11 cellular contexts compared by ENCODE assay signal in the genomic region with DNA sequence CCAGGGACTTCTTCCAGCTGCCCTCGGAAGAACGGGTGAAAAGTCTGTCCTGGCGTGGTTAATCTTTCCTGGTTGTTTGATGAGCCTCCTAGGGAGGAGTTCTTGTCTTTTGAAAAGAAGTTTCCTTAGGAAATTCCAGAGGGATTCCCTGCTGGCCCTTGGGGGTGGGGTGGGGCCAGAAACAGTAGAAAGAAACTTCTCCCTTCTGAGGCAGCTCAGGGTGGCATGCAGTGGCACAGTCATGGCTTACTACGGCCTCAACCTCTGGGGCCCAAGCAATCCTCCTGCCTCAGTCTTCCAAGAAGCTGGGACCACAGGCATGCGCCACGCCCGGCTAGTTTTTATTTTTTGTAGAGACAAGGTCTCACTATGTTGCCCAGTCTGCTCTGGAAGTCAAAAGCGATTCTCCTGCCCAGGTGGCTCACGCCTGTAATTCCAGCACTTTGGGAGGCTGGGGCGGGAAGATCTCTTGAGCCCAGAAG. TPM values are rescaled to one million over a fixed set of nuclear protein-coding genes. Genes with fewer than 3 reads are reported as not detected.
A peak's percentile ranks its signal among the peaks of the same experiment; 100 is the strongest.
DNase-seq lines count a peak whose midpoint lies in the region; ATAC-seq and TF ChIP-seq lines count a peak whose summit lies in the region.
"Had no signal": no experiment of that assay in that cellular context is flagged by ENCODE, and none has a peak within 500 bp of the region (broad histone marks: within the 10 kb centered on the region; RNA-seq: fewer than 3 reads in every experiment).

No MANE protein-coding gene starts in this region.

- peak overlapping the region in 6 of 8 donors; percentile 94 to 99 (median 96) for H3K27ac ChIP-seq in spleen

- 76 to 92% (median 83%) methylated on average over 10 of the region's 10 CpGs for WGBS in spleen, 5 donors

- intact Hi-C loops in activated CD4-positive, alpha-beta memory T cell treated with anti-CD3 and anti-CD28 coated beads for 36 hours (cut with micrococcal nuclease): no loop called here
- intact Hi-C loops in spleen (cut with DNase I; ENCODE audit: low total_unique reads): no loop called here
- intact Hi-C loops in sciatic nerve (cut with DNase I): no loop called here

- H3K9me3 ChIP-seq in spleen: peaks cover 0 to 53% (median 29%) of the 10 kb centered on the region in 8 donors

- H3K36me3 Mint-ChIP-seq in T-helper 1 cell treated with Interleukin-12 subunit alpha and Interleukin-12 subunit beta and Interleukin-4 antibody, amounts not matched to agents 30 μg/mL and 1 μg/mL, for 36 hours (ENCODE audit: low read depth): peaks cover 55% of the 10 kb centered on the region
- peaks cover 54% of the 10 kb centered on the region for H3K36me3 Mint-ChIP-seq in activated CD4-positive, alpha-beta memory T cell treated with anti-CD3 and anti-CD28 coated beads for 36 hours
- no peaks in the 10 kb centered on the region for H3K36me3 Mint-ChIP-seq in glutamatergic neuron (ENCODE audit: unreplicated experiment)

- POLR2A ChIA-PET in activated CD4-positive, alpha-beta memory T cell treated with anti-CD3 and anti-CD28 coated beads for 36 hours (lab: Charles Lee): interaction anchor here (2.2 to 3.2 kb wide), 3 partner anchors 62 to 203 kb away, joined by 10 to 18 read pairs (median 15); partner anchors contain the start of genes ZNF14 and ZNF506

- H3K9me3 Mint-ChIP-seq in T-helper 1 cell treated with Interleukin-12 subunit alpha and Interleukin-12 subunit beta and Interleukin-4 antibody, amounts not matched to agents 30 μg/mL and 1 μg/mL, for 36 hours: peaks cover 35% of the 10 kb centered on the region
- H3K9me3 Mint-ChIP-seq in activated CD4-positive, alpha-beta memory T cell treated with anti-CD3 and anti-CD28 coated beads for 36 hours: peaks cover 18% of the 10 kb centered on the region
- H3K9me3 Mint-ChIP-seq in glutamatergic neuron (ENCODE audit: unreplicated experiment): peaks cover 4% of the 10 kb centered on the region

- DNase-seq in T-helper 1 cell (no peak), glutamatergic neuron (no peak), spleen (no peak), SIG-M5 (lab: John Stamatoyannopoulos, UW) (no peak), sciatic nerve (ENCODE audit: low spot score) (no peak)
- DNase-seq in activated CD4-positive, alpha-beta memory T cell treated with anti-CD3 and anti-CD28 coated beads for 36 hours: no peak
- DNase-seq: 8988T had no signal

- no peak for TF ChIP-seq POLR2A in spleen (IDR thresholded peaks at IDR 0.05)

- H3K4me3 ChIP-seq in spleen: peak overlapping the region; percentile 70 to 95 (median 86)

- H3K27me3 ChIP-seq in spleen (replicated peaks in 1 of 7): no peaks in the 10 kb centered on the region

- CTCF ChIA-PET in activated CD4-positive, alpha-beta memory T cell treated with anti-CD3 and anti-CD28 coated beads for 36 hours (lab: Charles Lee): interaction anchor here (0.6 kb wide), 1 partner anchor 42 kb away, joined by 3 read pairs; no protein-coding TSS in a partner anchor

- H3K4me1 ChIP-seq in spleen: peaks cover 5 to 65% (median 34%) of the 10 kb centered on the region in 6 donors

- peak overlapping the region; percentile 81 for H3K4me3 Mint-ChIP-seq in T-helper 1 cell treated with Interleukin-12 subunit alpha and Interleukin-12 subunit beta and Interleukin-4 antibody, amounts not matched to agents 30 μg/mL and 1 μg/mL, for 36 hours
- H3K4me3 Mint-ChIP-seq in activated CD4-positive, alpha-beta memory T cell treated with anti-CD3 and anti-CD28 coated beads for 36 hours: peak overlapping the region; percentile 82
- peak overlapping the region; percentile 74 for H3K4me3 Mint-ChIP-seq in glutamatergic neuron (ENCODE audit: unreplicated experiment)

- H3K27me3 Mint-ChIP-seq in T-helper 1 cell treated with Interleukin-12 subunit alpha and Interleukin-12 subunit beta and Interleukin-4 antibody, amounts not matched to agents 30 μg/mL and 1 μg/mL, for 36 hours (ENCODE audit: low read depth): no peaks in the 10 kb centered on the region
- no peaks in the 10 kb centered on the region for H3K27me3 Mint-ChIP-seq in activated CD4-positive, alpha-beta memory T cell treated with anti-CD3 and anti-CD28 coated beads for 36 hours
- peaks cover 2% of the 10 kb centered on the region for H3K27me3 Mint-ChIP-seq in glutamatergic neuron (ENCODE audit: unreplicated experiment)

- ATAC-seq in HG03039 (IDR thresholded peaks at IDR 0.05; ENCODE audit: unreplicated experiment): no peak
- no peak for ATAC-seq in sciatic nerve

- TF ChIP-seq CTCF in glutamatergic neuron (IDR thresholded peaks at IDR 0.05; ENCODE audit: partially characterized antibody, unreplicated experiment) (no peak), spleen (IDR thresholded peaks at IDR 0.05 in 8 of 11, conservative IDR thresholded peaks at IDR 0.05 in 3 of 11) (no peak)

- H3K27ac Mint-ChIP-seq in T-helper 1 cell treated with Interleukin-12 subunit alpha and Interleukin-12 subunit beta and Interleukin-4 antibody, amounts not matched to agents 30 μg/mL and 1 μg/mL, for 36 hours: peak overlapping the region; percentile 85
- H3K27ac Mint-ChIP-seq in activated CD4-positive, alpha-beta memory T cell treated with anti-CD3 and anti-CD28 coated beads for 36 hours: peak overlapping the region; percentile 96
- peak overlapping the region; percentile 52 for H3K27ac Mint-ChIP-seq in glutamatergic neuron (ENCODE audit: unreplicated experiment)

- peaks cover 7 to 52% (median 28%) of the 10 kb centered on the region in 6 donors for H3K36me3 ChIP-seq in spleen

- peaks cover 12% of the 10 kb centered on the region for H3K4me1 Mint-ChIP-seq in T-helper 1 cell treated with Interleukin-12 subunit alpha and Interleukin-12 subunit beta and Interleukin-4 antibody, amounts not matched to agents 30 μg/mL and 1 μg/mL, for 36 hours (ENCODE audit: low read depth)
- H3K4me1 Mint-ChIP-seq in activated CD4-positive, alpha-beta memory T cell treated with anti-CD3 and anti-CD28 coated beads for 36 hours (ENCODE audit: low read depth): peaks cover 40% of the 10 kb centered on the region
- H3K4me1 Mint-ChIP-seq in glutamatergic neuron (ENCODE audit: low read depth, unreplicated experiment): peaks cover 5% of the 10 kb centered on the region

RNA-seq across cellular contexts. Expression of gene ZNF101, which starts 1.5 kb away (rescaled TPM):
- 10 to 100 TPM; 76.0 to 77.0 TPM for total RNA-seq in activated CD4-positive, alpha-beta memory T cell treated with anti-CD3 and anti-CD28 coated beads for 36 hours
- total RNA-seq in glutamatergic neuron (ENCODE audit: unreplicated experiment) (8.0 TPM), spleen (10 to 100 TPM; 29.6 to 58.3 (median 41.1) TPM), sciatic nerve (9.3 TPM)
- 10 to 100 TPM; 29.8 to 51.9 (median 46.3) TPM for polyA plus RNA-seq in spleen

RNA-seq across cellular contexts. Expression of gene ATP13A1, which starts 6.6 kb away (rescaled TPM):
- 10 to 100 TPM; 66.6 to 69.2 TPM for total RNA-seq in activated CD4-positive, alpha-beta memory T cell treated with anti-CD3 and anti-CD28 coated beads for 36 hours
- 92.7 TPM for total RNA-seq in glutamatergic neuron (ENCODE audit: unreplicated experiment)
- total RNA-seq in spleen: 100 to 1,000 TPM in 5 of 7 donors, 10 to 100 TPM in 2; 88.4 to 301 (median 113) TPM
- 10 to 100 TPM; 39.7 to 95.3 (median 91.6) TPM for polyA plus RNA-seq in spleen
- total RNA-seq in sciatic nerve: 53.3 TPM

RNA-seq across cellular contexts. Expression of gene GMIP, which starts 26.7 kb away (rescaled TPM):
- 10 to 100 TPM; 78.6 to 79.4 TPM for total RNA-seq in activated CD4-positive, alpha-beta memory T cell treated with anti-CD3 and anti-CD28 coated beads for 36 hours
- total RNA-seq in glutamatergic neuron (ENCODE audit: unreplicated experiment) (204 TPM), spleen (100 to 1,000 TPM in 2 of 7 donors, 10 to 100 TPM in 5; 59.9 to 141 (median 96.9) TPM), sciatic nerve (16.2 TPM)
- 10 to 100 TPM; 26.7 to 60.5 (median 31.9) TPM for polyA plus RNA-seq in spleen

RNA-seq across cellular contexts. Expression of gene LPAR2, which starts 42.1 kb away (rescaled TPM):
- total RNA-seq in activated CD4-positive, alpha-beta memory T cell treated with anti-CD3 and anti-CD28 coated beads for 36 hours: 10 to 100 TPM; 32.5 to 33.1 TPM
- total RNA-seq in glutamatergic neuron (ENCODE audit: unreplicated experiment): 364 TPM
- 10 to 100 TPM; 23.7 to 62.8 (median 41.1) TPM for total RNA-seq in spleen
- polyA plus RNA-seq in spleen: 10 to 100 TPM; 12.4 to 44.1 (median 41.9) TPM
- total RNA-seq in sciatic nerve: 11.0 TPM

RNA-seq across cellular contexts. Expression of gene PBX4, which starts 51.6 kb away (rescaled TPM):
- total RNA-seq in activated CD4-positive, alpha-beta memory T cell treated with anti-CD3 and anti-CD28 coated beads for 36 hours: 10 to 100 TPM; 44.9 to 45.7 TPM
- total RNA-seq in glutamatergic neuron (ENCODE audit: unreplicated experiment): 56.1 TPM
- total RNA-seq in spleen: 10 to 100 TPM in 2 of 7 donors, 1 to 10 TPM in 5; 5.3 to 12.5 (median 9.3) TPM
- 10 to 100 TPM in 2 of 3 donors, 1 to 10 TPM in 1; 4.4 to 17.8 (median 15.0) TPM for polyA plus RNA-seq in spleen
- 5.1 TPM for total RNA-seq in sciatic nerve
- total RNA-seq: dermis microvascular lymphatic vessel endothelial cell, HT1080 had no signal
